8 cellular contexts compared by ENCODE assay signal in genomic region chr4:185201983-185202962, GRCh38. TPM values are rescaled to one million over a fixed set of nuclear protein-coding genes. Genes with fewer than 3 reads are reported as not detected.
DNase-seq lines count a peak whose midpoint lies in the region; ATAC-seq and TF ChIP-seq lines count a peak whose summit lies in the region.

No MANE protein-coding gene starts in this region.

- H2AFZ ChIP-seq in trophoblast cell (ENCODE audit: insufficient read depth, low read length, poor library complexity), result peak overlapping the region; percentile 33

- no peaks in the 10 kb centered on the region for H3K36me3 ChIP-seq in cardiac muscle cell
- H3K36me3 ChIP-seq in trophoblast cell (ENCODE audit: control insufficient read depth in 1 of 2, insufficient read depth in 2 of 2, low read length in 2 of 2), result peaks cover 0 to 3% of the 10 kb centered on the region in 2 experiments

- peak overlapping the region; percentile 41 for H2BK120ac ChIP-seq in trophoblast cell (ENCODE audit: insufficient read depth, low read length, poor library complexity)

- peaks cover 7% of the 10 kb centered on the region for H3K79me2 ChIP-seq in trophoblast cell (ENCODE audit: control insufficient read depth, insufficient read depth, low read length, poor library complexity)

- H3K27me3 ChIP-seq in cardiac muscle cell, result no peaks in the 10 kb centered on the region
- H3K27me3 ChIP-seq in trophoblast cell (ENCODE audit: insufficient read depth, low read length), result no peaks in the 10 kb centered on the region

- H3K14ac ChIP-seq in trophoblast cell (ENCODE audit: low read length), result peak overlapping the region; percentile 19

- no peak for ATAC-seq in Right ventricle myocardium inferior
- ATAC-seq in GM18502 (IDR thresholded peaks at IDR 0.05; ENCODE audit: poor library complexity, unreplicated experiment), result no peak
- ATAC-seq in HG02970 (IDR thresholded peaks at IDR 0.05; ENCODE audit: low FRiP score, unreplicated experiment), result no peak

- intact Hi-C loops in Right ventricle myocardium inferior (cut with DNase I), result no loop called here

- H3K4me2 ChIP-seq in trophoblast cell (ENCODE audit: low read length), result no peak overlapping the region

- H3K79me1 ChIP-seq in trophoblast cell (ENCODE audit: low read length), result peaks cover 13% of the 10 kb centered on the region

- no peak overlapping the region for H3K23ac ChIP-seq in trophoblast cell (ENCODE audit: low read length)

- WGBS in trophoblast cell (ENCODE audit: extremely low coverage, insufficient coverage, insufficient read length), result no CpG with 5 or more reads among the region's 16 CpGs

- no peaks in the 10 kb centered on the region for H3K4me1 ChIP-seq in cardiac muscle cell (ENCODE audit: low read depth)
- peaks cover 6 to 9% of the 10 kb centered on the region in 2 experiments for H3K4me1 ChIP-seq in trophoblast cell (ENCODE audit: control insufficient read depth in 1 of 2, insufficient read depth in 2 of 2, low read length in 2 of 2)

- H4K8ac ChIP-seq in trophoblast cell (ENCODE audit: low read depth, low read length), result peak overlapping the region; percentile 18

- peak overlapping the region; percentile 41 for H3K27ac ChIP-seq in cardiac muscle cell
- H3K27ac ChIP-seq in trophoblast cell (ENCODE audit: low read depth, low read length), result peak overlapping the region; percentile 45

- H3K4me3 ChIP-seq in cardiac muscle cell (peak overlapping the region; percentile 70), trophoblast cell (ENCODE audit: low read depth, low read length) (no peak overlapping the region)

- DNase-seq in cardiac muscle cell (ENCODE audit: low read depth in 1 of 2, low spot score in 1 of 2), result peak; percentile 33 to 68
- no peak for DNase-seq in Right ventricle myocardium inferior (ENCODE audit: missing footprints)
- peak; percentile 54 for DNase-seq in T-helper 9 cell
- peak; percentile 49 for DNase-seq in effector CD4-positive, alpha-beta T cell
- peak; percentile 67 to 76 for DNase-seq in trophoblast cell
- no peak for DNase-seq in NCI-H345 treated with DMSO at 0.1 percent for 48 hours (lab: John Stamatoyannopoulos, UW; ENCODE audit: unreplicated experiment)

- peak overlapping the region; percentile 28 for H4K91ac ChIP-seq in trophoblast cell (ENCODE audit: low read depth, low read length)

- no peak overlapping the region for H4K12ac ChIP-seq in trophoblast cell (ENCODE audit: low read depth, low read length)

- no peak overlapping the region for H2AK5ac ChIP-seq in trophoblast cell (ENCODE audit: low read length)

- H3K18ac ChIP-seq in trophoblast cell (ENCODE audit: low read length), result peak overlapping the region; percentile 29

- no peak overlapping the region for H3K9ac ChIP-seq in trophoblast cell (ENCODE audit: low read length)

- TF ChIP-seq CTCF in cardiac muscle cell (IDR thresholded peaks at IDR 0.05; ENCODE audit: low read depth, low read length), result no peak

- H3K9me3 ChIP-seq in cardiac muscle cell (ENCODE audit: low read depth) (no peaks in the 10 kb centered on the region), trophoblast cell (ENCODE audit: insufficient read depth, low read depth, low read length) (no peaks in the 10 kb centered on the region)

- H3K4ac ChIP-seq in trophoblast cell (ENCODE audit: low read depth, low read length), result no peak overlapping the region

- peak overlapping the region; percentile 53 for H2BK12ac ChIP-seq in trophoblast cell (ENCODE audit: low read length)

- peak overlapping the region; percentile 14 for H2BK5ac ChIP-seq in trophoblast cell (ENCODE audit: low read depth, low read length, poor library complexity)

RNA-seq across cellular contexts. Expression of gene CFAP97, which starts 1.5 kb away (rescaled TPM):
- total RNA-seq in cardiac muscle cell, result 14.1 and 22.2 TPM in 2 replicates
- polyA plus RNA-seq in cardiac muscle cell, result 23.9 and 34.8 TPM in 2 replicates
- 11.3 TPM for total RNA-seq in Right ventricle myocardium inferior
- 16.6 and 17.3 TPM in 2 replicates for polyA plus RNA-seq in trophoblast cell (2013)

RNA-seq across cellular contexts. Expression of gene SNX25, which starts 7.1 kb away (rescaled TPM):
- total RNA-seq in cardiac muscle cell, result 14.8 and 20.9 TPM in 2 replicates
- polyA plus RNA-seq in cardiac muscle cell, result 19.7 and 21.7 TPM in 2 replicates
- total RNA-seq in Right ventricle myocardium inferior, result 10.9 TPM
- polyA plus RNA-seq in trophoblast cell (2013), result 11.4 TPM in 2 replicates

RNA-seq across cellular contexts. Expression of gene SLC25A4, which starts 59.2 kb away (rescaled TPM):
- 162 and 273 TPM in 2 replicates for total RNA-seq in cardiac muscle cell
- 456 and 790 TPM in 2 replicates for polyA plus RNA-seq in cardiac muscle cell
- 2,233 TPM for total RNA-seq in Right ventricle myocardium inferior
- 14.9 and 15.7 TPM in 2 replicates for polyA plus RNA-seq in trophoblast cell (2013)

Comparison
In these comparisons a context has a peak if more than half of its experiments do, and no peak if none do; other contexts are left out.
1. DNase-seq: peak in cardiac muscle cell (2 of 2), T-helper 9 cell (single experiment), effector CD4-positive, alpha-beta T cell (single experiment) and trophoblast cell (2 of 2); none in Right ventricle myocardium inferior (single experiment) and NCI-H345 treated with DMSO at 0.1 percent for 48 hours (single experiment).